8 cellular contexts compared by ENCODE assay signal in the genomic region with DNA sequence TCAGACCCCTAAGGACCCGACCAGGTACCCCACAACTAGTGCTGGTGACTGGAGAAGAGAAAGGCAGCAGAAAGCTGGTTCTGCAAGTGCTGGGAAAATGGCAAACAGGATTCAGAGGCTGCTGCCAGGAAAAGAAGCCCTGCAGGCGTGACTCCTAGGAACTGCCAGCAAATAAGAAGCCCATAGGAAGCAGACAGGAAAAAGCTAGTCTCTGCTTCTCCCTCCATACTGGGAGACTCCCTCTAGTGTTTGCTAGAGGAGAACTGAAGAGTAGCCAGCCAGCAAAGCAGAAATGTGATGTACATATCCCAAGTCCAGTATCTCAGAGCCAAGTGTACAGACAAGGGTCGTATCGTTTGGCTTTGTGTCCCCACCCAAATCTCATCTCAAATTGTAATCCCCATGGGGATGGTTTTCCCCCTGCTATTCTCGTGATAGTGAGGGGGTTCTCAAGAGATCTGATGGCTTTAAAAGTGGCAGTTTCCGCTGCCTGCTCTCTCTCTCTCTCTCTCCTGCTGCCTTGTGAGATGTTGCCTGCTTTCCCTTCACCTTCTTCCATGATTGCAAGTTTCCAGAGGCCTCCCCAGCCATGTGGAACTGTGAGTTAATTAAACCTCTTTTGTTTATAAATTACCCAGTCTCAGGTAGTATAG. TPM values are rescaled to one million over a fixed set of nuclear protein-coding genes. Genes with fewer than 3 reads are reported as not detected.
DNase-seq lines count a peak whose midpoint lies in the region; ATAC-seq and TF ChIP-seq lines count a peak whose summit lies in the region.

No MANE protein-coding gene starts in this region.

- no peaks in the 10 kb centered on the region for H4K20me1 ChIP-seq in mammary epithelial cell (ENCODE audit: insufficient read depth, low read length)

- no peak overlapping the region for H3K9ac ChIP-seq in mammary epithelial cell (ENCODE audit: insufficient read depth, low read length)

- CTCF ChIA-PET in mammary epithelial cell (lab: Charles Lee; ENCODE audit: low non-redundant PET) = no interaction called here

- H3K4me3 ChIP-seq in mammary epithelial cell (replicated peaks in 1 of 3; ENCODE audit: insufficient read depth in 1 of 3, low read depth in 2 of 3, low read length in 3 of 3) (no peak overlapping the region), kidney epithelial cell (ENCODE audit: low read depth, low read length) (no peak overlapping the region)

- 40% methylated on average over 6 of the region's 6 CpGs for whole genome bisulfite sequencing in mammary epithelial cell (ENCODE audit: low coverage, missing lambda C conversion rate)

- H3K27ac Mint-ChIP-seq in T-helper 2 cell treated with Interferon-gamma antibody and Interleukin-4, amounts not matched to agents 5 μg/mL and 100 μg/mL, for 36 hours = no peak overlapping the region

- H3K27me3 ChIP-seq in mammary epithelial cell (ENCODE audit: insufficient read depth, low read length) = no peaks in the 10 kb centered on the region
- no peaks in the 10 kb centered on the region for H3K27me3 ChIP-seq in kidney epithelial cell (ENCODE audit: control insufficient read depth, insufficient read depth, low read length)

- BruUV-seq in mammary epithelial cell (replicated peaks; lab: Mats Ljungman, UMichigan) = no TSS peak

- dilution Hi-C loops in mammary epithelial cell (cut with HindIII; ENCODE audit: low sequenced_read_pairs) = no loop called here

- H3K27me3 Mint-ChIP-seq in T-helper 2 cell treated with Interferon-gamma antibody and Interleukin-4, amounts not matched to agents 5 μg/mL and 100 μg/mL, for 36 hours (ENCODE audit: low read depth) = no peaks in the 10 kb centered on the region

- no peak overlapping the region for H2AFZ ChIP-seq in mammary epithelial cell (ENCODE audit: low read depth, low read length)

- H3K4me3 Mint-ChIP-seq in T-helper 2 cell treated with Interferon-gamma antibody and Interleukin-4, amounts not matched to agents 5 μg/mL and 100 μg/mL, for 36 hours = no peak overlapping the region

- H3K79me2 ChIP-seq in mammary epithelial cell (ENCODE audit: insufficient read depth, low read length) = no peaks in the 10 kb centered on the region

- no peak overlapping the region for H3K27ac ChIP-seq in mammary epithelial cell (ENCODE audit: insufficient read depth, low read depth, low read length)

- H3K36me3 Mint-ChIP-seq in T-helper 2 cell treated with Interferon-gamma antibody and Interleukin-4, amounts not matched to agents 5 μg/mL and 100 μg/mL, for 36 hours (ENCODE audit: low read depth) = no peaks in the 10 kb centered on the region

- peak; percentile 49 to 75 for TF ChIP-seq CTCF in mammary epithelial cell (conservative IDR thresholded peaks at IDR 0.05 in 1 of 2, IDR thresholded peaks at IDR 0.05 in 1 of 2; ENCODE audit: extremely low read depth in 1 of 2, insufficient read depth in 1 of 2, low read depth in 1 of 2, low read length in 2 of 2)
- TF ChIP-seq CTCF in kidney epithelial cell (IDR thresholded peaks at IDR 0.05; ENCODE audit: insufficient read depth, low read length, poor library complexity, severe bottlenecking) = peak; percentile 72

- intact Hi-C loops in mammary epithelial cell (cut with micrococcal nuclease) = no loop called here

- H3K4me1 ChIP-seq in mammary epithelial cell (ENCODE audit: insufficient read depth, low read length) = no peaks in the 10 kb centered on the region

- in situ Hi-C loops in mammary epithelial cell (cut with MboI; ENCODE audit: low sequenced_read_pairs in 2 of 2) = no loop called here

- H3K9me3 ChIP-seq in mammary epithelial cell (replicated peaks; ENCODE audit: insufficient read depth, low read length) = no peaks in the 10 kb centered on the region

- H3K36me3 ChIP-seq in mammary epithelial cell (ENCODE audit: insufficient read depth, low read length) = no peaks in the 10 kb centered on the region
- H3K36me3 ChIP-seq in kidney epithelial cell (ENCODE audit: control insufficient read depth, insufficient read depth, low read length) = no peaks in the 10 kb centered on the region

- no peaks in the 10 kb centered on the region for H3K4me1 Mint-ChIP-seq in T-helper 2 cell treated with Interferon-gamma antibody and Interleukin-4, amounts not matched to agents 5 μg/mL and 100 μg/mL, for 36 hours (ENCODE audit: low read depth)

- H3K4me2 ChIP-seq in mammary epithelial cell (ENCODE audit: insufficient read depth, low read depth, low read length) = no peak overlapping the region

- H3K9me3 Mint-ChIP-seq in T-helper 2 cell treated with Interferon-gamma antibody and Interleukin-4, amounts not matched to agents 5 μg/mL and 100 μg/mL, for 36 hours = peaks cover 30% of the 10 kb centered on the region

- ATAC-seq in GM18867 (IDR thresholded peaks at IDR 0.05; ENCODE audit: unreplicated experiment) = no peak

- DNase-seq in D341Med (ENCODE audit: low spot score) = peak; percentile 57
- peak; percentile 4 for DNase-seq in NCI-H1092 (lab: John Stamatoyannopoulos, UW)
- peak; percentile 44 for DNase-seq in mammary epithelial cell
- DNase-seq in kidney epithelial cell (ENCODE audit: low read depth) = peak; percentile 34
- no peak for DNase-seq in stimulated activated CD4-positive, alpha-beta T cell treated with anti-CD3 and anti-CD28 coated beads, Interleukin-12 subunit alpha, Interleukin-12 subunit beta, amount 100 ng/mL, for 4 hours
- no peak for DNase-seq in T-helper 2 cell treated with Interferon-gamma antibody and Interleukin-4, amounts not matched to agents 5 μg/mL and 100 μg/mL, for 36 hours (ENCODE audit: low spot score)
- no peak for DNase-seq in NCI-H146 (lab: John Stamatoyannopoulos, UW)

RNA-seq across cellular contexts. Expression of a gene that starts 38.1 kb away (rescaled TPM):
- 10 to 100 TPM in 1 of 2 donors, 1 to 10 TPM in 1; 7.5 to 13.8 TPM for total RNA-seq in mammary epithelial cell
- 4.6 TPM for polyA plus RNA-seq in mammary epithelial cell
- 8.9 TPM for polyA minus RNA-seq in mammary epithelial cell
- total RNA-seq in kidney epithelial cell = 13.7 and 22.0 TPM in 2 replicates

Comparison
In these comparisons a context has a peak if more than half of its experiments do, and no peak if none do; other contexts are left out.
1. DNase-seq: peak in D341Med (single experiment), NCI-H1092 (single experiment), mammary epithelial cell (single experiment) and kidney epithelial cell (single experiment); none in stimulated activated CD4-positive, alpha-beta T cell treated with anti-CD3 and anti-CD28 coated beads, Interleukin-12 subunit alpha, Interleukin-12 subunit beta, amount 100 ng/mL, for 4 hours (single experiment), T-helper 2 cell treated with Interferon-gamma antibody and Interleukin-4, amounts not matched to agents 5 μg/mL and 100 μg/mL, for 36 hours (single experiment) and NCI-H146 (single experiment).